ENCODE assay signal across 17 cellular contexts in genomic region chr5:131684051-131684450, GRCh38.
"Had no signal": no experiment of that assay in that cellular context is flagged by ENCODE, and none has a peak within 500 bp of the region (broad histone marks: within the 10 kb centered on the region; RNA-seq: fewer than 3 reads in every experiment).

No MANE protein-coding gene starts in this region.

- H3K27ac Mint-ChIP-seq: dendritic cell treated with granulocyte-macrophage colony-stimulating factor and Interleukin-4, amounts not matched to agents 40 ng/mL and 50 ng/mL, for 4 days; natural killer cell had no signal

- H3K9me3 Mint-ChIP-seq: dendritic cell treated with granulocyte-macrophage colony-stimulating factor and Interleukin-4, amounts not matched to agents 40 ng/mL and 50 ng/mL, for 4 days; natural killer cell; neural crest cell had no signal

- ATAC-seq: heart left ventricle, natural killer cell had no signal

- H3K4me3 ChIP-seq: esophagus squamous epithelium, heart left ventricle, right atrium auricular region had no signal

- H3K4me3 Mint-ChIP-seq: dendritic cell treated with granulocyte-macrophage colony-stimulating factor and Interleukin-4, amounts not matched to agents 40 ng/mL and 50 ng/mL, for 4 days; natural killer cell; neural crest cell had no signal

- FAIRE-seq: colon, frontal cortex, small intestine, urothelium cell line had no signal

- H3K27ac ChIP-seq: esophagus squamous epithelium, heart left ventricle, right atrium auricular region had no signal

- H3K27me3 Mint-ChIP-seq: dendritic cell treated with granulocyte-macrophage colony-stimulating factor and Interleukin-4, amounts not matched to agents 40 ng/mL and 50 ng/mL, for 4 days had no signal

- H3K27me3 ChIP-seq: esophagus squamous epithelium, heart left ventricle, right atrium auricular region had no signal

- H3K4me1 ChIP-seq: right atrium auricular region had no signal

- H3K4me1 Mint-ChIP-seq: neural crest cell had no signal

- DNase-seq: esophagus squamous epithelium; heart left ventricle; hippocampal formation; kidney glomerular epithelial cell; mammary epithelial cell; natural killer cell; posterior cingulate gyrus; small intestine; stimulated activated CD4-positive, alpha-beta T cell treated with anti-CD3 and anti-CD28 coated beads, Interleukin-2, amount 100 ng/mL, for 48 hours; stimulated activated naive CD4-positive, alpha-beta T cell treated with Interleukin-2 at 50 U/mL for 16 hours; trophoblast cell had no signal

- H3K9me3 ChIP-seq: esophagus squamous epithelium, heart left ventricle, right atrium auricular region had no signal
